In genomic region chr5:108711898-108712297, GRCh38 we compare ENCODE assay signal across 23 cellular contexts.
"Had no signal": no experiment of that assay in that cellular context is flagged by ENCODE, and none has a peak within 500 bp of the region (broad histone marks: within the 10 kb centered on the region; RNA-seq: fewer than 3 reads in every experiment).

No MANE protein-coding gene starts in this region.

- H3K9me3 ChIP-seq: left ventricle myocardium inferior, ovary, right atrium auricular region, right lobe of liver, stomach, testis, thyroid gland, transverse colon, upper lobe of left lung, vagina had no signal

- H3K36me3 ChIP-seq: left ventricle myocardium inferior, ovary, right atrium auricular region, right lobe of liver, stomach, thyroid gland, transverse colon, upper lobe of left lung, vagina had no signal

- H3K27me3 ChIP-seq: ovary, right atrium auricular region, right lobe of liver, stomach, testis, thyroid gland, transverse colon, upper lobe of left lung, vagina had no signal

- H3K4me1 ChIP-seq: left ventricle myocardium inferior, right atrium auricular region, right lobe of liver, stomach, testis, thyroid gland, transverse colon, upper lobe of left lung, vagina had no signal

- H3K27ac ChIP-seq: left ventricle myocardium inferior, ovary, right atrium auricular region, right lobe of liver, skin epidermis, stomach, testis, thyroid gland, transverse colon, upper lobe of left lung, vagina had no signal

- ATAC-seq: natural killer cell; right lobe of liver; stimulated activated naive B cell treated with anti-CD40 and anti-IgM and Interleukin-4, amounts not matched to agents 10 μg/mL and 1 μg/mL and 100 μg/mL, for 72 hours; stimulated activated naive CD8-positive, alpha-beta T cell treated with anti-CD3 and anti-CD28 coated beads, Interleukin-15, Interleukin-2, amounts not matched to agents 100 U/mL and 50 U/mL, for 24 hours had no signal

- H3K4me3 ChIP-seq: left ventricle myocardium inferior, lung, ovary, right atrium auricular region, right lobe of liver, skin epidermis, stomach, testis, thyroid gland, transverse colon, upper lobe of left lung, vagina had no signal

- DNase-seq: islet precursor cell; left ventricle myocardium inferior; mesendoderm; naive B cell; natural killer cell; nephron progenitor cell; ovary; right lobe of liver; stimulated activated CD4-positive, alpha-beta T cell treated with anti-CD3 and anti-CD28 coated beads, Interleukin-12 subunit alpha, Interleukin-12 subunit beta, amount 100 ng/mL, for 4 hours; stimulated activated CD4-positive, alpha-beta T cell treated with anti-CD3 and anti-CD28 coated beads, Interleukin-15, amount 100 ng/mL, for 24 hours; stimulated activated CD4-positive, alpha-beta T cell treated with anti-CD3 and anti-CD28 coated beads, Interleukin-2, amount 100 ng/mL, for 24 hours; stimulated activated CD4-positive, alpha-beta T cell treated with anti-CD3 and anti-CD28 coated beads, Interleukin-4, amount 100 ng/mL, for 1 hour; stimulated activated naive B cell treated with anti-CD40 and anti-IgM and Interleukin-4, amounts not matched to agents 10 μg/mL and 1 μg/mL and 100 μg/mL, for 72 hours; stimulated activated naive CD8-positive, alpha-beta T cell treated with anti-CD3 and anti-CD28 coated beads, Interleukin-15, Interleukin-2, amounts not matched to agents 100 U/mL and 50 U/mL, for 24 hours; stomach; testis; thyroid gland; transverse colon; upper lobe of left lung had no signal
